In genomic region chr7:146129997-146130396, GRCh38 we compare ENCODE assay signal across 25 cellular contexts. TPM values are rescaled to one million over a fixed set of nuclear protein-coding genes. Genes with fewer than 3 reads are reported as not detected.
"Had no signal": no experiment of that assay in that cellular context is flagged by ENCODE, and none has a peak within 500 bp of the region (broad histone marks: within the 10 kb centered on the region; RNA-seq: fewer than 3 reads in every experiment).

No MANE protein-coding gene starts in this region.

- DNase-seq: Karpas-422, MG63, MM.1S, MV-4-11, NCI-H1048, NCI-H1105, NCI-H1417 treated with DMSO at 0.1 percent for 48 hours, NCI-H1436 treated with DMSO at 0.1 percent for 48 hours, NCI-H1694, NCI-H1694 treated with DMSO at 0.1 percent for 48 hours, NCI-H187, NCI-H187 treated with DMSO at 0.1 percent for 48 hours, NCI-H1930, NCI-H2029, NCI-H2029 treated with DMSO at 0.1 percent for 48 hours, NCI-H2081 treated with DMSO at 0.1 percent for 48 hours, NCI-H2107, NCI-H2171, NCI-H226, NCI-H345, NCI-H446 treated with DMSO at 0.1 percent for 48 hours, NCI-H510A, NCI-H510A treated with DMSO at 0.1 percent for 48 hours had no signal

RNA-seq across cellular contexts. Expression of gene CNTNAP2, which starts 13.4 kb away (rescaled TPM):
- total RNA-seq: LHCN-M2, M059J had no signal
